13 cellular contexts compared by ENCODE assay signal in genomic region chr5:177232761-177233160, GRCh38.
A peak's percentile ranks its signal among the peaks of the same experiment; 100 is the strongest.
DNase-seq lines count a peak whose midpoint lies in the region; ATAC-seq, FAIRE-seq and TF ChIP-seq lines count a peak whose summit lies in the region.
"Had no signal": no experiment of that assay in that cellular context is flagged by ENCODE, and none has a peak within 500 bp of the region (broad histone marks: within the 10 kb centered on the region; RNA-seq: fewer than 3 reads in every experiment).

No MANE protein-coding gene starts in this region.

- CTCF ChIA-PET in HepG2 (lab: Yijun Ruan, JAX; ENCODE audit: low intra/inter-chr PET ratio, low total read pairs): no interaction called here

- H3K9me3 Mint-ChIP-seq in neural progenitor cell: no peaks in the 10 kb centered on the region

- H3K4me1 Mint-ChIP-seq in neural progenitor cell: peaks cover 4% of the 10 kb centered on the region

- ATAC-seq in HepG2: no peak

- FAIRE-seq in HepG2 (lab: Jason Lieb, UNC) (no peak), urothelium cell line (lab: Jason Lieb, UNC) (no peak)
- FAIRE-seq: endothelial cell of umbilical vein, TTC549 had no signal

- intact Hi-C loops in HepG2 (cut with micrococcal nuclease; ENCODE audit: unreplicated experiment): no loop called here

- H3K27me3 Mint-ChIP-seq in neural progenitor cell (ENCODE audit: insufficient read depth, low read depth): no peaks in the 10 kb centered on the region

- BruUV-seq in HepG2 (replicated peaks; lab: Mats Ljungman, UMichigan): no TSS peak

- H3K4me1 ChIP-seq in neural progenitor cell (no peaks in the 10 kb centered on the region), HepG2 (ENCODE audit: insufficient read depth, low read length) (no peaks in the 10 kb centered on the region)

- WGBS in HepG2 (ENCODE audit: low lambda C conversion rate): 0% methylated on average over 1 of the region's 1 CpG

- peaks cover 48% of the 10 kb centered on the region for H3K36me3 ChIP-seq in MG63
- H3K36me3 ChIP-seq in neural progenitor cell: peaks cover 13% of the 10 kb centered on the region
- no peaks in the 10 kb centered on the region for H3K36me3 ChIP-seq in HepG2 (replicated peaks in 1 of 2; ENCODE audit: control insufficient read depth in 1 of 2, insufficient read depth in 2 of 2, low read length in 2 of 2)

- H3K79me2 ChIP-seq in neural progenitor cell (ENCODE audit: low read depth) (peaks cover 90% of the 10 kb centered on the region), HepG2 (ENCODE audit: insufficient read depth, low read length) (no peaks in the 10 kb centered on the region)

- H3K4me2 ChIP-seq in neural progenitor cell: no peak overlapping the region
- no peak overlapping the region for H3K4me2 ChIP-seq in HepG2 (ENCODE audit: low read depth, low read length)
- H3K4me2 ChIP-seq: PC-9 had no signal

- H3K27ac Mint-ChIP-seq in neural progenitor cell: peak overlapping the region; percentile 8

- H3F3A ChIP-seq in neural progenitor cell (ENCODE audit: low read depth): no peaks in the 10 kb centered on the region

- TF ChIP-seq CTCF in neural progenitor cell (IDR thresholded peaks at IDR 0.05) (no peak), HepG2 (CRISPR knock-in tag; IDR thresholded peaks at IDR 0.05) (no peak)

- H3K4me3 ChIP-seq in MG63 (no peak overlapping the region), neural progenitor cell (no peak overlapping the region), HepG2 (replicated peaks in 1 of 3; ENCODE audit: insufficient read depth in 1 of 3, low read depth in 2 of 3, low read length in 3 of 3) (no peak overlapping the region)
- H3K4me3 ChIP-seq: PC-9 had no signal

- H3K9me3 ChIP-seq in MG63 (no peaks in the 10 kb centered on the region), neural progenitor cell (ENCODE audit: low read depth) (no peaks in the 10 kb centered on the region), HepG2 (ENCODE audit: low read length) (no peaks in the 10 kb centered on the region)

- TF ChIP-seq EP300 in HepG2 (IDR thresholded peaks at IDR 0.05; ENCODE audit: low read depth in 2 of 2, low read length in 2 of 2): no peak
- no peak for TF ChIP-seq EP300 in HepG2 (CRISPR knock-in tag; IDR thresholded peaks at IDR 0.05; ENCODE audit: borderline replicate concordance)

- peaks cover 9% of the 10 kb centered on the region for H3K36me3 Mint-ChIP-seq in neural progenitor cell

- POLR2A ChIA-PET in HepG2 (lab: Yijun Ruan, JAX): no interaction called here

- no peak overlapping the region for H3K4me3 Mint-ChIP-seq in neural progenitor cell

- no peak for TF ChIP-seq POLR2A in HepG2 (IDR thresholded peaks at IDR 0.05; ENCODE audit: insufficient read depth in 1 of 2, low read depth in 2 of 2, low read length in 2 of 2)

- TF ChIP-seq RAD21 in HepG2 (CRISPR knock-in tag; IDR thresholded peaks at IDR 0.05): no peak

- H3K27ac ChIP-seq in neural progenitor cell (peak overlapping the region; percentile 23), HepG2 (ENCODE audit: extremely low read length, insufficient read depth, low read length) (no peak overlapping the region)
- H3K27ac ChIP-seq: PC-9 had no signal

- no peak overlapping the region for H2AFZ ChIP-seq in neural progenitor cell (replicated peaks)
- no peak overlapping the region for H2AFZ ChIP-seq in HepG2 (ENCODE audit: low read length)
- H2AFZ ChIP-seq: PC-9 had no signal

- no peaks in the 10 kb centered on the region for H3K27me3 ChIP-seq in MG63
- no peaks in the 10 kb centered on the region for H3K27me3 ChIP-seq in neural progenitor cell
- peaks cover 0 to 12% of the 10 kb centered on the region in 2 experiments; a peak in 1 of 5 replicates for H3K27me3 ChIP-seq in HepG2 (ENCODE audit: control insufficient read depth in 1 of 2, insufficient read depth in 2 of 2, low read length in 2 of 2)

- in situ Hi-C loops in HepG2 (cut with HindIII; ENCODE audit: extremely low pct_ligation_motif_present, low pct_unique_long_range_greater_than_20kb): no loop called here

- H3K9ac ChIP-seq in neural progenitor cell (no peak overlapping the region), HepG2 (ENCODE audit: insufficient read depth, low read depth, low read length) (no peak overlapping the region)

- peaks cover 73% of the 10 kb centered on the region for H4K20me1 ChIP-seq in neural progenitor cell (ENCODE audit: low read depth)
- H4K20me1 ChIP-seq in HepG2 (ENCODE audit: insufficient read depth, low read length): no peaks in the 10 kb centered on the region

- DNase-seq in EL (peak; percentile 80), MG63 (peak; percentile 15), fibroblast of gingiva (ENCODE audit: low read depth) (peak; percentile 44), neural progenitor cell (ENCODE audit: low spot score) (no peak), HepG2 (ENCODE audit: low spot score) (no peak), urothelium cell line (ENCODE audit: low spot score) (no peak), HUDEP-2 (lab: John Stamatoyannopoulos, UW; ENCODE audit: unreplicated experiment in 76 of 76) (no peak), DMS53 (lab: John Stamatoyannopoulos, UW) (no peak)
- DNase-seq: activated CD8-positive, alpha-beta memory T cell treated with anti-CD3 and anti-CD28 coated beads, Interleukin-2, amount 50 U/mL, for 4 hours; amygdala; PC-9 had no signal

TF ChIP-seq in HepG2, 621 proteins besides CTCF, POLR2A, EP300 and RAD21:
- TF ChIP-seq ZFYVE20 (CRISPR knock-in tag; IDR thresholded peaks at IDR 0.05; ENCODE audit: borderline replicate concordance, low read depth): no peak
- no peak for TF ChIP-seq ZNF530 (CRISPR knock-in tag; IDR thresholded peaks at IDR 0.05; ENCODE audit: low read depth)
- TF ChIP-seq ATRX (CRISPR knock-in tag; IDR thresholded peaks at IDR 0.05; ENCODE audit: borderline replicate concordance): no peak
- TF ChIP-seq ZNF101 (CRISPR knock-in tag; IDR thresholded peaks at IDR 0.05; ENCODE audit: borderline replicate concordance, low read depth): no peak
- TF ChIP-seq YEATS2 (CRISPR knock-in tag; IDR thresholded peaks at IDR 0.05; ENCODE audit: borderline replicate concordance): no peak
- no peak for TF ChIP-seq NFE2L2 (IDR thresholded peaks at IDR 0.05; ENCODE audit: low read length)
- no peak for TF ChIP-seq TFE3 (CRISPR knock-in tag; IDR thresholded peaks at IDR 0.05)
- TF ChIP-seq USF2 (IDR thresholded peaks at IDR 0.05; ENCODE audit: low read depth, low read length): no peak
- no peak for TF ChIP-seq USF2 (CRISPR knock-in tag; IDR thresholded peaks at IDR 0.05; ENCODE audit: borderline replicate concordance)
- no peak for TF ChIP-seq ZNF383 (CRISPR knock-in tag; IDR thresholded peaks at IDR 0.05; ENCODE audit: borderline replicate concordance)
- TF ChIP-seq AHR (CRISPR knock-in tag; IDR thresholded peaks at IDR 0.05): no peak
- TF ChIP-seq ZBTB46 (CRISPR knock-in tag; IDR thresholded peaks at IDR 0.05; ENCODE audit: borderline replicate concordance): no peak
- no peak for TF ChIP-seq NR2F2 (IDR thresholded peaks at IDR 0.05; ENCODE audit: borderline replicate concordance, low read depth)
- TF ChIP-seq ZSCAN25 (CRISPR knock-in tag; IDR thresholded peaks at IDR 0.05): no peak
- no peak for TF ChIP-seq ZKSCAN5 (CRISPR knock-in tag; IDR thresholded peaks at IDR 0.05)
- TF ChIP-seq FOXO1 (CRISPR knock-in tag; IDR thresholded peaks at IDR 0.05): no peak
- TF ChIP-seq IKZF1 (IDR thresholded peaks at IDR 0.05): no peak
- TF ChIP-seq ELF1 (CRISPR knock-in tag; IDR thresholded peaks at IDR 0.05): no peak
- TF ChIP-seq TBL1XR1 (IDR thresholded peaks at IDR 0.05; ENCODE audit: borderline replicate concordance, low read length, partially characterized antibody): no peak
- no peak for TF ChIP-seq SIN3A (IDR thresholded peaks at IDR 0.05; ENCODE audit: borderline replicate concordance, low read depth, low read length)

Comparison
In these comparisons a context has a peak if more than half of its experiments do, and no peak if none do; other contexts are left out.
1. DNase-seq: peak in EL (single experiment), MG63 (single experiment) and fibroblast of gingiva (single experiment); none in neural progenitor cell (single experiment), HepG2 (single experiment), urothelium cell line (single experiment), HUDEP-2 (0 of 76) and DMS53 (single experiment).